In genomic region chr3:194828126-194828525, GRCh38 we compare ENCODE assay signal across 23 cellular contexts.
DNase-seq lines count a peak whose midpoint lies in the region; ATAC-seq, FAIRE-seq and TF ChIP-seq lines count a peak whose summit lies in the region.
"Had no signal": no experiment of that assay in that cellular context is flagged by ENCODE, and none has a peak within 500 bp of the region (broad histone marks: within the 10 kb centered on the region; RNA-seq: fewer than 3 reads in every experiment).

No MANE protein-coding gene starts in this region.

- no peaks in the 10 kb centered on the region for H3K9me3 ChIP-seq in astrocyte (ENCODE audit: insufficient read depth, low read depth, low read length)
- H3K9me3 ChIP-seq: BLaER1 had no signal

- no peak overlapping the region for H3K27ac Mint-ChIP-seq in astrocyte (ENCODE audit: unreplicated experiment)
- H3K27ac Mint-ChIP-seq: CD4-positive, alpha-beta memory T cell; H9; HFFc6 had no signal

- no peak for TF ChIP-seq CTCF in astrocyte (IDR thresholded peaks at IDR 0.05; ENCODE audit: insufficient read depth, low read depth, low read length)

- no peaks in the 10 kb centered on the region for H3K36me3 ChIP-seq in astrocyte (ENCODE audit: insufficient read depth, low read length)
- H3K36me3 ChIP-seq: BLaER1 had no signal

- H3K4me1 Mint-ChIP-seq in astrocyte (ENCODE audit: low read depth, unreplicated experiment) = peaks cover 5% of the 10 kb centered on the region
- H3K4me1 Mint-ChIP-seq: CD4-positive, alpha-beta memory T cell; H9 had no signal

- H3K27me3 ChIP-seq in astrocyte (ENCODE audit: insufficient read depth, low read length) = peaks cover 5% of the 10 kb centered on the region
- H3K27me3 ChIP-seq: BLaER1 had no signal

- H3K4me3 ChIP-seq in astrocyte (ENCODE audit: insufficient read depth, low read depth, low read length) = no peak overlapping the region
- H3K4me3 ChIP-seq: BLaER1, GM23248 had no signal

- peaks cover 11% of the 10 kb centered on the region for H3K4me1 ChIP-seq in astrocyte (ENCODE audit: insufficient read depth, low read length)

- H2AFZ ChIP-seq in astrocyte (ENCODE audit: low read depth, low read length) = no peak overlapping the region
- H2AFZ ChIP-seq: GM23248 had no signal

- no peaks in the 10 kb centered on the region for H4K20me1 ChIP-seq in astrocyte (ENCODE audit: insufficient read depth, low read length)
- H4K20me1 ChIP-seq: BLaER1 had no signal

- H3K4me3 Mint-ChIP-seq in astrocyte (ENCODE audit: unreplicated experiment) = no peak overlapping the region
- H3K4me3 Mint-ChIP-seq: CD4-positive, alpha-beta memory T cell; H9; HFFc6 had no signal

- no peak for FAIRE-seq in astrocyte (lab: Jason Lieb, UNC)
- FAIRE-seq: G401.6, GM12892 had no signal

- H3K79me2 ChIP-seq in astrocyte (ENCODE audit: insufficient read depth, low read length) = no peaks in the 10 kb centered on the region

- H3K27ac ChIP-seq in astrocyte (ENCODE audit: low read depth, low read length) = no peak overlapping the region
- H3K27ac ChIP-seq: 22Rv1, BLaER1, GM23248 had no signal

- H3K9ac ChIP-seq in astrocyte (ENCODE audit: low read length) = no peak overlapping the region
- H3K9ac ChIP-seq: BLaER1, GM23248 had no signal

- H3K27me3 Mint-ChIP-seq in astrocyte (ENCODE audit: low read depth, unreplicated experiment) = peaks cover 36% of the 10 kb centered on the region

- peaks cover under 1% of the 10 kb centered on the region for H3K36me3 Mint-ChIP-seq in astrocyte (ENCODE audit: low read depth, unreplicated experiment)
- H3K36me3 Mint-ChIP-seq: CD4-positive, alpha-beta memory T cell had no signal

- H3K9me3 Mint-ChIP-seq in astrocyte (ENCODE audit: unreplicated experiment) = peaks cover 14% of the 10 kb centered on the region
- H3K9me3 Mint-ChIP-seq: CD4-positive, alpha-beta memory T cell; H9; HFFc6 had no signal

- DNase-seq in A172 (ENCODE audit: low spot score) = peak; percentile 16
- DNase-seq in EH (ENCODE audit: low read depth) = peak; percentile 92
- peak; percentile 33 for DNase-seq in astrocyte (ENCODE audit: low read depth)
- DNase-seq in foreskin melanocyte = peak; percentile 99
- DNase-seq in activated CD8-positive, alpha-beta memory T cell treated with anti-CD3 and anti-CD28 coated beads for 24 hours = no peak
- DNase-seq in cerebellum (ENCODE audit: low spot score) = no peak
- no peak for DNase-seq in C1 segment of cervical spinal cord (lab: John Stamatoyannopoulos, UW)
- DNase-seq: CD4-positive, alpha-beta memory T cell; DND-41; GM23248; H9; HFFc6; KBM-7; NCI-H1105; NCI-H2029 treated with DMSO at 0.1 percent for 48 hours; NCI-H226; NCI-H510A treated with DMSO at 0.1 percent for 48 hours; NCI-H748 treated with DMSO at 0.1 percent for 48 hours had no signal

- no peak overlapping the region for H3K4me2 ChIP-seq in astrocyte (ENCODE audit: low read length)
- H3K4me2 ChIP-seq: BLaER1 had no signal

- no peak for ATAC-seq in GM18867 (IDR thresholded peaks at IDR 0.05; ENCODE audit: unreplicated experiment)

Comparison
In these comparisons a context has a peak if more than half of its experiments do, and no peak if none do; other contexts are left out.
1. DNase-seq: peak in A172 (single experiment), EH (single experiment), astrocyte (single experiment) and foreskin melanocyte (single experiment); none in activated CD8-positive, alpha-beta memory T cell treated with anti-CD3 and anti-CD28 coated beads for 24 hours (single experiment), cerebellum (single experiment) and C1 segment of cervical spinal cord (0 of 14).